1 cellular context compared by ENCODE assay signal in genomic region chr6:56764081-56764566, GRCh38.
TF ChIP-seq lines count a peak whose summit lies in the region.

No MANE protein-coding gene starts in this region.

TF ChIP-seq in HCT116, 20 proteins besides CTCF, POLR2A, EP300 and RAD21 (continued from another document):
- TF ChIP-seq, protein P1, sequence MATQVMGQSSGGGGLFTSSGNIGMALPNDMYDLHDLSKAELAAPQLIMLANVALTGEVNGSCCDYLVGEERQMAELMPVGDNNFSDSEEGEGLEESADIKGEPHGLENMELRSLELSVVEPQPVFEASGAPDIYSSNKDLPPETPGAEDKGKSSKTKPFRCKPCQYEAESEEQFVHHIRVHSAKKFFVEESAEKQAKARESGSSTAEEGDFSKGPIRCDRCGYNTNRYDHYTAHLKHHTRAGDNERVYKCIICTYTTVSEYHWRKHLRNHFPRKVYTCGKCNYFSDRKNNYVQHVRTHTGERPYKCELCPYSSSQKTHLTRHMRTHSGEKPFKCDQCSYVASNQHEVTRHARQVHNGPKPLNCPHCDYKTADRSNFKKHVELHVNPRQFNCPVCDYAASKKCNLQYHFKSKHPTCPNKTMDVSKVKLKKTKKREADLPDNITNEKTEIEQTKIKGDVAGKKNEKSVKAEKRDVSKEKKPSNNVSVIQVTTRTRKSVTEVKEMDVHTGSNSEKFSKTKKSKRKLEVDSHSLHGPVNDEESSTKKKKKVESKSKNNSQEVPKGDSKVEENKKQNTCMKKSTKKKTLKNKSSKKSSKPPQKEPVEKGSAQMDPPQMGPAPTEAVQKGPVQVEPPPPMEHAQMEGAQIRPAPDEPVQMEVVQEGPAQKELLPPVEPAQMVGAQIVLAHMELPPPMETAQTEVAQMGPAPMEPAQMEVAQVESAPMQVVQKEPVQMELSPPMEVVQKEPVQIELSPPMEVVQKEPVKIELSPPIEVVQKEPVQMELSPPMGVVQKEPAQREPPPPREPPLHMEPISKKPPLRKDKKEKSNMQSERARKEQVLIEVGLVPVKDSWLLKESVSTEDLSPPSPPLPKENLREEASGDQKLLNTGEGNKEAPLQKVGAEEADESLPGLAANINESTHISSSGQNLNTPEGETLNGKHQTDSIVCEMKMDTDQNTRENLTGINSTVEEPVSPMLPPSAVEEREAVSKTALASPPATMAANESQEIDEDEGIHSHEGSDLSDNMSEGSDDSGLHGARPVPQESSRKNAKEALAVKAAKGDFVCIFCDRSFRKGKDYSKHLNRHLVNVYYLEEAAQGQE (IDR thresholded peaks at IDR 0.05; ENCODE audit: low read depth), result no peak
- TF ChIP-seq, protein P2, sequence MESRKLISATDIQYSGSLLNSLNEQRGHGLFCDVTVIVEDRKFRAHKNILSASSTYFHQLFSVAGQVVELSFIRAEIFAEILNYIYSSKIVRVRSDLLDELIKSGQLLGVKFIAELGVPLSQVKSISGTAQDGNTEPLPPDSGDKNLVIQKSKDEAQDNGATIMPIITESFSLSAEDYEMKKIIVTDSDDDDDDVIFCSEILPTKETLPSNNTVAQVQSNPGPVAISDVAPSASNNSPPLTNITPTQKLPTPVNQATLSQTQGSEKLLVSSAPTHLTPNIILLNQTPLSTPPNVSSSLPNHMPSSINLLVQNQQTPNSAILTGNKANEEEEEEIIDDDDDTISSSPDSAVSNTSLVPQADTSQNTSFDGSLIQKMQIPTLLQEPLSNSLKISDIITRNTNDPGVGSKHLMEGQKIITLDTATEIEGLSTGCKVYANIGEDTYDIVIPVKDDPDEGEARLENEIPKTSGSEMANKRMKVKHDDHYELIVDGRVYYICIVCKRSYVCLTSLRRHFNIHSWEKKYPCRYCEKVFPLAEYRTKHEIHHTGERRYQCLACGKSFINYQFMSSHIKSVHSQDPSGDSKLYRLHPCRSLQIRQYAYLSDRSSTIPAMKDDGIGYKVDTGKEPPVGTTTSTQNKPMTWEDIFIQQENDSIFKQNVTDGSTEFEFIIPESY (IDR thresholded peaks at IDR 0.05; ENCODE audit: extremely low read depth, insufficient replicate concordance, low read length), result no peak
- TF ChIP-seq SRF (IDR thresholded peaks at IDR 0.05; ENCODE audit: low read depth) (no peak), EGR1 (IDR thresholded peaks at IDR 0.05; ENCODE audit: low read depth) (no peak), MAX (IDR thresholded peaks at IDR 0.05) (no peak), FOSL1 (IDR thresholded peaks at IDR 0.05; ENCODE audit: low read depth) (no peak), EZH2 (IDR thresholded peaks at IDR 0.05) (no peak), SP1 (IDR thresholded peaks at IDR 0.05; ENCODE audit: low read depth) (no peak), YY1 (IDR thresholded peaks at IDR 0.05; ENCODE audit: extremely low read depth, insufficient replicate concordance, low read depth, low read length) (no peak), POLR2AphosphoS5 (IDR thresholded peaks at IDR 0.05; ENCODE audit: low read depth, low read length) (no peak), CBX3 (IDR thresholded peaks at IDR 0.05; ENCODE audit: low read depth) (no peak), ZNF274 (IDR thresholded peaks at IDR 0.05; ENCODE audit: low read depth, low read length) (no peak), ELF1 (IDR thresholded peaks at IDR 0.05; ENCODE audit: borderline replicate concordance, low read depth) (no peak), TCF7L2 (IDR thresholded peaks at IDR 0.05; ENCODE audit: borderline replicate concordance, extremely low read depth, insufficient read depth, insufficient read length) (no peak), SIN3A (IDR thresholded peaks at IDR 0.05; ENCODE audit: low read depth) (no peak)
